8 cellular contexts compared by ENCODE assay signal in the genomic region with DNA sequence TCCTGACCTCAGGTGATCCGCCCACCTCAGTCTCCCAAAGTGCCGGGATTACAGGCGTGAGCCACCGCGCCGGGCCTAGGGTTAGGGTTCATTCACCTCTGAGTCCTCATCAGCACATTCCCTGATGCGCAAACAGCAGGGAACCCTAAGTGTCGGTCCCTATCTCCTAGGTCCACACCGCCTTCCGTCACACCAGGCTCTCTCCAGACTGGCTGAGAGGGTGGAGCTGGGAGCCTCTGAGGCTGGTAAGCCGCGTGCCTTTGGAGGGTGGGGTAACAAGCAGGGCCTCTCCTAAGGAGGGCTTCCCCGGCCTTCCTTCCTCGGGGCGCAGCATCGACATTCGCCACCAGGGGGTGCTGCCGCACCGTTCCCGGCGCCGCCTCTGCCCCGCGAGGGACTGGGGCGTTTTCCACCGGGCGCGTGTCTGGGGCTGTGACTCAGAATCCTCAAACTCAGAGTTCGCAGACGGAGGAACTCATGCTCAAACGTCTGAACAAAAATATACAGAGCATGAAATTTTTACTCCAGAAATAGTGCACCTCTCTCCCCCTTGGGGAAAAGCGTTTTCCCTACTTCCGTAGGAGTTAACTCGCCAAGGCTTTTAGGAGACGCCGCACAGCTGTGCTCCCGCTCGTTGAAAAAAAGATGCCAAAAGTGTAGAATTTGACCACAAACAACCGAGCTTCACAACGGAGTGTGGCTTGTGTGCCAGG.
DNase-seq lines count a peak whose midpoint lies in the region; ATAC-seq, FAIRE-seq and TF ChIP-seq lines count a peak whose summit lies in the region.

No MANE protein-coding gene starts in this region.

- peak; percentile 88 for ATAC-seq in GM21529 (IDR thresholded peaks at IDR 0.05; ENCODE audit: unreplicated experiment)
- peak; percentile 93 for ATAC-seq in Right ventricle myocardium superior (ENCODE audit: poor library complexity)
- peak; percentile 88 to 96 (median 94) for ATAC-seq in pancreas

- H3K36me3 Mint-ChIP-seq in activated naive CD8-positive, alpha-beta T cell treated with anti-CD3 and anti-CD28 coated beads for 36 hours: no peaks in the 10 kb centered on the region

- H3K9me3 ChIP-seq in pancreas (no peaks in the 10 kb centered on the region), tibial artery (no peaks in the 10 kb centered on the region)

- DNase-seq in DMS79 treated with DMSO at 0.1 percent for 48 hours (lab: John Stamatoyannopoulos, UW) (peak; percentile 45), LHCN-M2 (ENCODE audit: low read depth) (peak; percentile 91), SKM-1 treated with dmso at 0.1 percent for 144 hours (lab: John Stamatoyannopoulos, UW; ENCODE audit: unreplicated experiment) (peak; percentile 66), Right ventricle myocardium superior (peak; percentile 90), pancreas (peak; percentile 62 to 97 (median 84)), tibial artery (peak; percentile 81 to 94)
- DNase-seq in activated naive CD8-positive, alpha-beta T cell treated with anti-CD3 and anti-CD28 coated beads for 36 hours: peak; percentile 85

- 5 to 6% methylated on average over 40 of the region's 40 CpGs for WGBS in pancreas, 2 donors

- H3K27ac Mint-ChIP-seq in activated naive CD8-positive, alpha-beta T cell treated with anti-CD3 and anti-CD28 coated beads for 36 hours: no peak overlapping the region

- peaks cover 5% of the 10 kb centered on the region for H3K4me1 Mint-ChIP-seq in activated naive CD8-positive, alpha-beta T cell treated with anti-CD3 and anti-CD28 coated beads for 36 hours

- FAIRE-seq in pancreas (lab: Jason Lieb, UNC): no peak

- intact Hi-C loops in Right ventricle myocardium superior (cut with DNase I) (loop anchor here (2.0 to 5.0 kb wide), 2 partner anchors 192 to 280 kb away; a partner anchor contains a TSS), pancreas (cut with DNase I) (loop anchor here in 2 of 3 donors (5.0 to 10.0 kb wide), 2 partner anchors 190 to 192 kb away; no protein-coding TSS in a partner anchor), tibial artery (cut with DNase I; ENCODE audit: low total_unique reads) (loop anchor here (2.0 kb wide), 1 partner anchor 190 kb away; no protein-coding TSS in a partner anchor)

- H3K9me3 Mint-ChIP-seq in activated naive CD8-positive, alpha-beta T cell treated with anti-CD3 and anti-CD28 coated beads for 36 hours: no peaks in the 10 kb centered on the region

- H3K27me3 Mint-ChIP-seq in activated naive CD8-positive, alpha-beta T cell treated with anti-CD3 and anti-CD28 coated beads for 36 hours: peaks cover 13% of the 10 kb centered on the region

- TF ChIP-seq CTCF in pancreas (IDR thresholded peaks at IDR 0.05) (peak; percentile 96 to 99 (median 98)), tibial artery (IDR thresholded peaks at IDR 0.05) (peak; percentile 98 to 99)

- H3K27ac ChIP-seq in pancreas (no peak overlapping the region), tibial artery (peak overlapping the region; percentile 63 to 71)

- H3K4me3 Mint-ChIP-seq in activated naive CD8-positive, alpha-beta T cell treated with anti-CD3 and anti-CD28 coated beads for 36 hours: peak overlapping the region; percentile 14

- H3K27me3 ChIP-seq in pancreas (no peaks in the 10 kb centered on the region), tibial artery (no peaks in the 10 kb centered on the region)

- H3K4me3 ChIP-seq in pancreas (peak overlapping the region in 2 of 4 donors; percentile 20 to 40), tibial artery (peak overlapping the region; percentile 21 to 28)

- peaks cover 0 to 5% (median 0%) of the 10 kb centered on the region in 3 donors for H3K4me1 ChIP-seq in pancreas
- peaks cover 0 to 27% (median 13%) of the 10 kb centered on the region in 4 donors for H3K4me1 ChIP-seq in tibial artery

- H3K36me3 ChIP-seq in pancreas (no peaks in the 10 kb centered on the region), tibial artery (no peaks in the 10 kb centered on the region)

Comparison
In these comparisons a context has a peak if more than half of its experiments do, and no peak if none do; other contexts are left out.
1. H3K27ac ChIP-seq: peak in tibial artery (2 of 2); none in pancreas (0 of 4).
2. Peak in every context shown above with its lines, with median percentiles within 50 percentile points of each other: DNase-seq and ATAC-seq.